ENCODE assay signal across 19 cellular contexts in the genomic region with DNA sequence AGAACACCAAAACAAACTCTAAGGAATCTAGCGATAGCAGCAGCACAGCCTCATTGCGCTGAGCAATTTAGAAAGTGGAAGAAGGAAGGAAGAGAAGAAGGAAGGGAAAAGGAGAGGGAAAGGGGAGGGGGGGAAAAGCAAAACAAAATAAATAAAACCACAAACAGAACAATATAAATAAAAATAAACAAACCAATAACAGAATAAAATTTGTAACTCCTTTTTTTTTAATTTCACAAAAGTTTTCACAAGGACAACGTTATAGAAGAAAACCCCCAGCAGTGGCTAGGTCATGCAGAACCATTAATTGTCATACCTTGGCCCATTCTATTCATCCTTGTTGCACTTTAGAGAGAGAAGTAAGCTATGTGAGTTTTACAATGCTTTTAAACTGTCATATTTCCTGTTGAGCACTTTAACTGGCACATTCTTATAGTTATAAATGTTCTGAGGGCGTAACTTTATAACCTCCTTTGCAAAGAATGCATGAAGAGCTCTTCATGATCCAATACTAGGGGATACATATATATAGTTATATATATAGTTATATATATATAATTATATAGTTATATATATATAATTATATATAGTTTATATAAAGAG.
"Had no signal": no experiment of that assay in that cellular context is flagged by ENCODE, and none has a peak within 500 bp of the region (broad histone marks: within the 10 kb centered on the region; RNA-seq: fewer than 3 reads in every experiment).

No MANE protein-coding gene starts in this region.

- H3K4me1 Mint-ChIP-seq: endodermal cell had no signal

- H3K9me3 Mint-ChIP-seq: endodermal cell; naive thymus-derived CD8-positive, alpha-beta T cell; stimulated activated naive CD8-positive, alpha-beta T cell treated with anti-CD3 and anti-CD28 coated beads, Interleukin-15, Interleukin-2, amounts not matched to agents 100 ng/mL and 50 ng/mL, for 24 hours had no signal

- DNase-seq: effector CD4-positive, alpha-beta T cell; endodermal cell; erythroblast; foreskin keratinocyte; heart left ventricle; hippocampal formation; mesendoderm; naive thymus-derived CD8-positive, alpha-beta T cell; stimulated activated CD4-positive, alpha-beta T cell treated with anti-CD3 and anti-CD28 coated beads, Interleukin-2, amount 100 ng/mL, for 48 hours; stimulated activated CD8-positive, alpha-beta memory T cell treated with anti-CD3 and anti-CD28 coated beads, Interleukin-4, amount 100 ng/mL, for 48 hours; tibial artery; upper lobe of left lung; uterus had no signal

- H3K36me3 ChIP-seq: heart left ventricle, right atrium auricular region, upper lobe of left lung, uterus had no signal

- H3K27ac Mint-ChIP-seq: endodermal cell; naive thymus-derived CD8-positive, alpha-beta T cell; stimulated activated effector memory CD8-positive, alpha-beta T cell treated with anti-CD3 and anti-CD28 coated beads, Interleukin-12 subunit alpha, Interleukin-12 subunit beta, amount 100 ng/mL, for 72 hours; stimulated activated naive CD8-positive, alpha-beta T cell treated with anti-CD3 and anti-CD28 coated beads, Interleukin-15, Interleukin-2, amounts not matched to agents 100 ng/mL and 50 ng/mL, for 24 hours had no signal

- H3K27ac ChIP-seq: coronary artery, foreskin keratinocyte, right atrium auricular region, tibial artery, upper lobe of left lung had no signal

- H3K4me1 ChIP-seq: foreskin keratinocyte, upper lobe of left lung had no signal

- H3K36me3 Mint-ChIP-seq: naive thymus-derived CD8-positive, alpha-beta T cell; stimulated activated effector memory CD8-positive, alpha-beta T cell treated with anti-CD3 and anti-CD28 coated beads, Interleukin-12 subunit alpha, Interleukin-12 subunit beta, amount 100 ng/mL, for 72 hours had no signal

- H3K9me3 ChIP-seq: heart left ventricle, right atrium auricular region, tibial artery, upper lobe of left lung, uterus had no signal

- H3K27me3 ChIP-seq: foreskin keratinocyte, right atrium auricular region, tibial artery, upper lobe of left lung, uterus had no signal

- FAIRE-seq: endothelial cell of umbilical vein had no signal

- H3K4me3 Mint-ChIP-seq: endodermal cell; naive thymus-derived CD8-positive, alpha-beta T cell; stimulated activated effector memory CD8-positive, alpha-beta T cell treated with anti-CD3 and anti-CD28 coated beads, Interleukin-12 subunit alpha, Interleukin-12 subunit beta, amount 100 ng/mL, for 72 hours; stimulated activated naive CD8-positive, alpha-beta T cell treated with anti-CD3 and anti-CD28 coated beads, Interleukin-15, Interleukin-2, amounts not matched to agents 100 ng/mL and 50 ng/mL, for 24 hours had no signal

- H3K4me2 ChIP-seq: smooth muscle cell had no signal

- ATAC-seq: foreskin keratinocyte; naive thymus-derived CD8-positive, alpha-beta T cell; stimulated activated effector memory CD8-positive, alpha-beta T cell treated with anti-CD3 and anti-CD28 coated beads, Interleukin-12 subunit alpha, Interleukin-12 subunit beta, amount 100 ng/mL, for 72 hours had no signal

- H3K4me3 ChIP-seq: coronary artery, heart left ventricle, right atrium auricular region, smooth muscle cell, tibial artery, upper lobe of left lung, uterus had no signal
